In the genomic region with DNA sequence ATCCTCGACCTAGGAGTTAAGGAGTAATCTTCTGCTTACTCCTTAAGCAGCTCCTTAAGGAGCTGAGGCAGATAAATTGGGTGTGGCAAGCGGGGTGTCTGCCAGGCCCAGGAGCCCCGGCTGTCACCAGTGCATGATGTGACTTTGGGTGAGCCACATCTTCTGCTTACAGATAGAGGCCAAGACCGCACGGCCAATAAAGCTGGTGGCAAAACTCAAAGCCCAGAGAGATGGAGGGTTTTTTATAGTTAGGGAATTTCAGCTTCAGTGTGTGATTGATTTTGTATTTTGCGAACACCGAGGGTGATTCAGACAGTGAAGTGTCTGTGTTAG, we compare ENCODE assay signal across 25 cellular contexts. TPM values are rescaled to one million over a fixed set of nuclear protein-coding genes. Genes with fewer than 3 reads are reported as not detected.
DNase-seq lines count a peak whose midpoint lies in the region; ATAC-seq and TF ChIP-seq lines count a peak whose summit lies in the region.
"Had no signal": no experiment of that assay in that cellular context is flagged by ENCODE, and none has a peak within 500 bp of the region (broad histone marks: within the 10 kb centered on the region; RNA-seq: fewer than 3 reads in every experiment).

No MANE protein-coding gene starts in this region.

- H2AFZ ChIP-seq in SU-DHL-6 (ENCODE audit: low read depth, low read length, severe bottlenecking) (no peak overlapping the region), mesenchymal stem cell (ENCODE audit: low read depth, low read length) (no peak overlapping the region)

- H2BK15ac ChIP-seq in mesenchymal stem cell (ENCODE audit: low read depth, poor library complexity, severe bottlenecking): no peak overlapping the region

- H3K27ac ChIP-seq in CD4-positive, alpha-beta T cell (ENCODE audit: low read depth, low read length): no peak overlapping the region
- H3K27ac ChIP-seq in SU-DHL-6 (ENCODE audit: low read depth, low read length): peak overlapping the region; percentile 83
- H3K27ac ChIP-seq in mesenchymal stem cell (ENCODE audit: low read length, poor library complexity, severe bottlenecking): no peak overlapping the region
- H3K27ac ChIP-seq: 22Rv1, coronary artery, pancreas, VCaP had no signal

- H3K79me2 ChIP-seq in SU-DHL-6 (ENCODE audit: insufficient read depth, low read length): peaks cover 56% of the 10 kb centered on the region

- peaks cover 19% of the 10 kb centered on the region for H3F3A ChIP-seq in SU-DHL-6 (ENCODE audit: insufficient read depth)

- peak overlapping the region; percentile 68 for H3K4me3 Mint-ChIP-seq in activated CD4-positive, alpha-beta T cell treated with anti-CD3 and anti-CD28 coated beads for 36 hours
- H3K4me3 Mint-ChIP-seq in CD4-positive, alpha-beta T cell: peak overlapping the region; percentile 88
- H3K4me3 Mint-ChIP-seq: CD14-positive monocyte, nephron had no signal

- H3K27me3 ChIP-seq in CD4-positive, alpha-beta T cell (ENCODE audit: control insufficient read depth, insufficient read depth, low read length): no peaks in the 10 kb centered on the region
- H3K27me3 ChIP-seq in SU-DHL-6 (ENCODE audit: low read length): no peaks in the 10 kb centered on the region
- peaks cover 0 to 47% of the 10 kb centered on the region in 2 experiments for H3K27me3 ChIP-seq in mesenchymal stem cell (ENCODE audit: control insufficient read depth in 1 of 2, insufficient read depth in 1 of 2, low read length in 2 of 2)
- H3K27me3 ChIP-seq: pancreas had no signal

- H4K91ac ChIP-seq in mesenchymal stem cell (ENCODE audit: low read length): no peak overlapping the region

- intact Hi-C loops in activated CD4-positive, alpha-beta T cell treated with anti-CD3 and anti-CD28 coated beads for 36 hours (cut with DNase I, micrococcal nuclease): loop anchor here in 1 of 2 experiments (2.0 kb wide), 1 partner anchor 55 kb away; a partner anchor contains a TSS
- intact Hi-C loops in CD4-positive, alpha-beta T cell (cut with DNase I, micrococcal nuclease): loop anchor here (5.0 to 10.0 kb wide), 3 partner anchors 36 to 89 kb away; no protein-coding TSS in a partner anchor

- no peaks in the 10 kb centered on the region for H3K9me3 Mint-ChIP-seq in activated CD4-positive, alpha-beta T cell treated with anti-CD3 and anti-CD28 coated beads for 36 hours (ENCODE audit: low read depth)
- no peaks in the 10 kb centered on the region for H3K9me3 Mint-ChIP-seq in CD4-positive, alpha-beta T cell
- H3K9me3 Mint-ChIP-seq: CD14-positive monocyte, nephron had no signal

- no peak overlapping the region for H2AK5ac ChIP-seq in mesenchymal stem cell (ENCODE audit: low read length, severe bottlenecking)

- no peak overlapping the region for H2BK12ac ChIP-seq in mesenchymal stem cell (ENCODE audit: low read length in 2 of 2)

- no peak overlapping the region for H3K14ac ChIP-seq in mesenchymal stem cell (ENCODE audit: low read length in 2 of 2)

- H3K4me1 Mint-ChIP-seq in activated CD4-positive, alpha-beta T cell treated with anti-CD3 and anti-CD28 coated beads for 36 hours: peaks cover 72% of the 10 kb centered on the region
- peaks cover 71% of the 10 kb centered on the region for H3K4me1 Mint-ChIP-seq in CD4-positive, alpha-beta T cell (ENCODE audit: low read depth)

- H3K79me1 ChIP-seq in mesenchymal stem cell (replicated peaks; ENCODE audit: low read length, poor library complexity, severe bottlenecking): no peaks in the 10 kb centered on the region

- no peaks in the 10 kb centered on the region for H3K27me3 Mint-ChIP-seq in activated CD4-positive, alpha-beta T cell treated with anti-CD3 and anti-CD28 coated beads for 36 hours
- no peaks in the 10 kb centered on the region for H3K27me3 Mint-ChIP-seq in CD4-positive, alpha-beta T cell

- CTCF ChIA-PET in activated CD4-positive, alpha-beta T cell treated with anti-CD3 and anti-CD28 coated beads for 36 hours (lab: Charles Lee): interaction anchor here (1.5 to 2.1 kb wide), 2 partner anchors 9 to 88 kb away, joined by 7 to 11 read pairs; no protein-coding TSS in a partner anchor
- CTCF ChIA-PET in CD4-positive, alpha-beta T cell (lab: Charles Lee): no interaction called here

- H4K8ac ChIP-seq in mesenchymal stem cell (ENCODE audit: low read length): no peak overlapping the region

- peak overlapping the region; percentile 70 for H3K4me3 ChIP-seq in SU-DHL-6 (ENCODE audit: insufficient read depth, low read length, poor library complexity, severe bottlenecking)
- H3K4me3 ChIP-seq in mesenchymal stem cell (ENCODE audit: insufficient read depth in 1 of 2, low read depth in 1 of 2, low read length in 2 of 2): no peak overlapping the region
- H3K4me3 ChIP-seq: coronary artery, pancreas, smooth muscle cell had no signal

- H3K36me3 ChIP-seq in SU-DHL-6 (ENCODE audit: low read length) (no peaks in the 10 kb centered on the region), mesenchymal stem cell (ENCODE audit: control insufficient read depth in 1 of 2, insufficient read depth in 2 of 2, low read depth in 1 of 2, low read length in 2 of 2) (peaks cover 0 to 10% of the 10 kb centered on the region in 2 experiments)
- H3K36me3 ChIP-seq: pancreas had no signal

- no peak for TF ChIP-seq CTCF in CD4-positive, alpha-beta T cell (IDR thresholded peaks at IDR 0.05)
- TF ChIP-seq CTCF in SU-DHL-6 (IDR thresholded peaks at IDR 0.05; ENCODE audit: insufficient read depth, low read length, poor library complexity, severe bottlenecking): no peak

- H3K36me3 Mint-ChIP-seq in activated CD4-positive, alpha-beta T cell treated with anti-CD3 and anti-CD28 coated beads for 36 hours (ENCODE audit: low read depth): peaks cover 6% of the 10 kb centered on the region
- peaks cover 66% of the 10 kb centered on the region for H3K36me3 Mint-ChIP-seq in CD4-positive, alpha-beta T cell (ENCODE audit: low read depth)

- peaks cover 9% of the 10 kb centered on the region for H3K4me1 ChIP-seq in mesenchymal stem cell (ENCODE audit: control insufficient read depth, insufficient read depth, low read depth, low read length)

- H3K23ac ChIP-seq in mesenchymal stem cell (ENCODE audit: low read length in 2 of 2): no peak overlapping the region

- H3K4me2 ChIP-seq in SU-DHL-6 (ENCODE audit: low read depth, low read length, poor library complexity, severe bottlenecking) (peak overlapping the region; percentile 89), mesenchymal stem cell (ENCODE audit: low read length, poor library complexity, severe bottlenecking) (no peak overlapping the region)
- H3K4me2 ChIP-seq: smooth muscle cell had no signal

- no peak overlapping the region for H2BK5ac ChIP-seq in mesenchymal stem cell (ENCODE audit: low read depth, low read length, poor library complexity, severe bottlenecking)

- POLR2A ChIA-PET in activated CD4-positive, alpha-beta T cell treated with anti-CD3 and anti-CD28 coated beads for 36 hours (lab: Charles Lee): interaction anchor here (0.6 to 2.0 kb wide), 2 partner anchors 10 to 51 kb away, joined by 3 to 8 read pairs; a partner anchor contains a TSS
- POLR2A ChIA-PET in CD4-positive, alpha-beta T cell (lab: Charles Lee): interaction anchor here (6.6 kb wide), 1 partner anchor 10 kb away, joined by 71 read pairs; a partner anchor contains a TSS

- peak overlapping the region; percentile 70 for H3K9ac ChIP-seq in SU-DHL-6 (ENCODE audit: low read length)
- peak overlapping the region; percentile 64 for H3K9ac ChIP-seq in mesenchymal stem cell (ENCODE audit: low read length)

- no peak overlapping the region for H3K27ac Mint-ChIP-seq in activated CD4-positive, alpha-beta T cell treated with anti-CD3 and anti-CD28 coated beads for 36 hours
- H3K27ac Mint-ChIP-seq in CD4-positive, alpha-beta T cell: peak overlapping the region; percentile 98
- H3K27ac Mint-ChIP-seq: nephron had no signal

- H2BK120ac ChIP-seq in mesenchymal stem cell (ENCODE audit: low read depth, low read length): no peak overlapping the region

- DNase-seq in activated CD4-positive, alpha-beta T cell treated with anti-CD3 and anti-CD28 coated beads for 36 hours: no peak
- no peak for DNase-seq in activated CD4-positive, alpha-beta T cell treated with anti-CD3 and anti-CD28 coated beads for 48 hours
- no peak for DNase-seq in CD4-positive, alpha-beta T cell
- DNase-seq in mesenchymal stem cell: no peak
- DNase-seq in mucosa of gallbladder (ENCODE audit: low spot score): no peak
- no peak for DNase-seq in COR-L47 (lab: John Stamatoyannopoulos, UW)
- no peak for DNase-seq in SIG-M5 (lab: John Stamatoyannopoulos, UW)
- DNase-seq: activated CD4-positive, alpha-beta T cell treated with anti-CD3 and anti-CD28 coated beads, Interleukin-2, amount 50 U/mL, for 4 hours; activated effector memory CD4-positive, alpha-beta T cell treated with Interleukin-2 at 50 U/mL for 16 hours; foreskin fibroblast; KG1; kidney; NCI-H146; NCI-H446; pancreas; Right ventricle myocardium superior; stimulated activated CD4-positive, alpha-beta T cell treated with anti-CD3 and anti-CD28 coated beads, Interleukin-2, amount 100 ng/mL, for 24 hours had no signal

- H3K4ac ChIP-seq in mesenchymal stem cell (ENCODE audit: low read depth in 1 of 2, low read length in 2 of 2): no peak overlapping the region

- no peaks in the 10 kb centered on the region for H3K9me3 ChIP-seq in CD4-positive, alpha-beta T cell (ENCODE audit: control insufficient read depth, low read length)
- H3K9me3 ChIP-seq in SU-DHL-6 (ENCODE audit: insufficient read depth, low read length) (no peaks in the 10 kb centered on the region), mesenchymal stem cell (ENCODE audit: control insufficient read depth, low read length) (no peaks in the 10 kb centered on the region)
- H3K9me3 ChIP-seq: pancreas had no signal

- H3K18ac ChIP-seq in mesenchymal stem cell (ENCODE audit: low read depth in 1 of 2, low read length in 2 of 2): no peak overlapping the region

- 87% methylated on average over 7 of the region's 7 CpGs for WGBS in mesenchymal stem cell

- no peak for ATAC-seq in activated CD4-positive, alpha-beta T cell treated with anti-CD3 and anti-CD28 coated beads for 36 hours
- ATAC-seq in CD4-positive, alpha-beta T cell (ENCODE audit: poor library complexity): no peak

- H4K20me1 ChIP-seq in SU-DHL-6 (ENCODE audit: low read depth, low read length): no peaks in the 10 kb centered on the region

- H3K9me2 ChIP-seq in SU-DHL-6 (replicated peaks; ENCODE audit: insufficient read depth, low read length): no peaks in the 10 kb centered on the region

RNA-seq across cellular contexts. Expression of a gene that starts 9.8 kb away (rescaled TPM):
- 10 to 100 TPM; 30.7 to 40.4 TPM for total RNA-seq in activated CD4-positive, alpha-beta T cell treated with anti-CD3 and anti-CD28 coated beads for 36 hours
- 10 to 100 TPM; 77.8 to 87.1 TPM for total RNA-seq in CD4-positive, alpha-beta T cell
- 6.2 TPM for polyA plus RNA-seq in mesenchymal stem cell (2013, experiment 1 of 2)
- polyA plus RNA-seq in mesenchymal stem cell (2013, experiment 2 of 2): 6.3 TPM
- 18.1 TPM for total RNA-seq in mucosa of gallbladder

RNA-seq across cellular contexts. Expression of a gene that starts 54.4 kb away (rescaled TPM):
- total RNA-seq in activated CD4-positive, alpha-beta T cell treated with anti-CD3 and anti-CD28 coated beads for 36 hours: 100 to 1,000 TPM; 162 to 169 TPM
- total RNA-seq in CD4-positive, alpha-beta T cell: 10 to 100 TPM; 82.3 to 86.3 TPM
- 6.6 TPM for polyA plus RNA-seq in mesenchymal stem cell (2013, experiment 1 of 2)
- polyA plus RNA-seq in mesenchymal stem cell (2013, experiment 2 of 2): 6.5 TPM
- total RNA-seq in mucosa of gallbladder: 35.1 TPM

RNA-seq across cellular contexts. Expression of a gene that starts 55.1 kb away (rescaled TPM):
- not detected for total RNA-seq in activated CD4-positive, alpha-beta T cell treated with anti-CD3 and anti-CD28 coated beads for 36 hours
- total RNA-seq in CD4-positive, alpha-beta T cell: not detected
- polyA plus RNA-seq in mesenchymal stem cell (2013, experiment 1 of 2): not detected
- polyA plus RNA-seq in mesenchymal stem cell (2013, experiment 2 of 2): not detected
- total RNA-seq in mucosa of gallbladder: 43.1 TPM
- total RNA-seq: bronchial epithelial cell, Right ventricle myocardium superior, smooth muscle cell had no signal

Comparison
In these comparisons a context has a peak if more than half of its experiments do, and no peak if none do; other contexts are left out.
1. RNA of a gene that starts 55.1 kb away (total RNA-seq): 43.1 TPM in mucosa of gallbladder (single experiment); not detected in activated CD4-positive, alpha-beta T cell treated with anti-CD3 and anti-CD28 coated beads for 36 hours and not detected in CD4-positive, alpha-beta T cell; every median in the first group is over 10 times any median in the second.